ENCODE assay signal across 1 cellular context in the genomic region with DNA sequence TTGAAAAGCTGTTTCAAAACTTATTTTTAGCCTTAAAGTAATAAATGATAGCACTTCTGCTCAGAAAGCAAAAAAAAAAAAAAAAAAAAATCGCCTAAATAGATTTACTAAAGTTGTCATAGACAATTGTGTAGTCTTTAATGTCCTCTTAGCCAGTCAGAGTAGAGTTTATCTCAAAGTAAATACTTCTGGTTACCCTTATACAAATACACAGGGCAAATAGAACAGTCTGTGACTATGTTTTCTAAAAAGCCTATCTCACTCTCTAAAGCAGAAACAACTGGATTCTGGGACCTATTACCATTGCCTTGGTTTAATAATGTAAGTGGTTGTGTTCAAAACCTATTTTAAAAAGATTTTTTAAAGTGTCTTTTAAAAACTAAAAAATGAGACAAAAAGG.
TF ChIP-seq lines count a peak whose summit lies in the region.

No MANE protein-coding gene starts in this region.

TF ChIP-seq in HepG2, 621 proteins besides CTCF, POLR2A, EP300 and RAD21 (continued from another document):
- TF ChIP-seq, protein P1, sequence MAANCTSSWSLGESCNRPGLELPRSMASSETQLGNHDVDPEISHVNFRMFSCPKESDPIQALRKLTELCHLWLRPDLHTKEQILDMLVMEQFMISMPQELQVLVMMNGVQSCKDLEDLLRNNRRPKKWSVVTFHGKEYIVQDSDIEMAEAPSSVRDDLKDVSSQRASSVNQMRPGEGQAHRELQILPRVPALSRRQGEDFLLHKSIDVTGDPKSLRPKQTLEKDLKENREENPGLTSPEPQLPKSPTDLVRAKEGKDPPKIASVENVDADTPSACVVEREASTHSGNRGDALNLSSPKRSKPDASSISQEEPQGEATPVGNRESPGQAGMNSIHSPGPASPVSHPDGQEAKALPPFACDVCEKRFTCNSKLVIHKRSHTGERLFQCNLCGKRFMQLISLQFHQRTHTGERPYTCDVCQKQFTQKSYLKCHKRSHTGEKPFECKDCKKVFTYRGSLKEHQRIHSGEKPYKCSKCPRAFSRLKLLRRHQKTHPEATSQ (CRISPR knock-in tag; IDR thresholded peaks at IDR 0.05; ENCODE audit: borderline replicate concordance), result no peak
- TF ChIP-seq FOSL2 (CRISPR knock-in tag; IDR thresholded peaks at IDR 0.05) (no peak), ZC3H13 (CRISPR knock-in tag; IDR thresholded peaks at IDR 0.05) (no peak), CREBL2 (CRISPR knock-in tag; IDR thresholded peaks at IDR 0.05; ENCODE audit: borderline replicate concordance) (no peak), DNMT3B (CRISPR knock-in tag; conservative IDR thresholded peaks at IDR 0.05) (no peak), CREB3 (CRISPR knock-in tag; IDR thresholded peaks at IDR 0.05) (no peak), NFYB (CRISPR knock-in tag; IDR thresholded peaks at IDR 0.05) (no peak), SATB2 (CRISPR knock-in tag; IDR thresholded peaks at IDR 0.05) (no peak)
- TF ChIP-seq, protein P2, sequence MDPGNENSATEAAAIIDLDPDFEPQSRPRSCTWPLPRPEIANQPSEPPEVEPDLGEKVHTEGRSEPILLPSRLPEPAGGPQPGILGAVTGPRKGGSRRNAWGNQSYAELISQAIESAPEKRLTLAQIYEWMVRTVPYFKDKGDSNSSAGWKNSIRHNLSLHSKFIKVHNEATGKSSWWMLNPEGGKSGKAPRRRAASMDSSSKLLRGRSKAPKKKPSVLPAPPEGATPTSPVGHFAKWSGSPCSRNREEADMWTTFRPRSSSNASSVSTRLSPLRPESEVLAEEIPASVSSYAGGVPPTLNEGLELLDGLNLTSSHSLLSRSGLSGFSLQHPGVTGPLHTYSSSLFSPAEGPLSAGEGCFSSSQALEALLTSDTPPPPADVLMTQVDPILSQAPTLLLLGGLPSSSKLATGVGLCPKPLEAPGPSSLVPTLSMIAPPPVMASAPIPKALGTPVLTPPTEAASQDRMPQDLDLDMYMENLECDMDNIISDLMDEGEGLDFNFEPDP (CRISPR knock-in tag; conservative IDR thresholded peaks at IDR 0.05), result no peak
